In the genomic region with DNA sequence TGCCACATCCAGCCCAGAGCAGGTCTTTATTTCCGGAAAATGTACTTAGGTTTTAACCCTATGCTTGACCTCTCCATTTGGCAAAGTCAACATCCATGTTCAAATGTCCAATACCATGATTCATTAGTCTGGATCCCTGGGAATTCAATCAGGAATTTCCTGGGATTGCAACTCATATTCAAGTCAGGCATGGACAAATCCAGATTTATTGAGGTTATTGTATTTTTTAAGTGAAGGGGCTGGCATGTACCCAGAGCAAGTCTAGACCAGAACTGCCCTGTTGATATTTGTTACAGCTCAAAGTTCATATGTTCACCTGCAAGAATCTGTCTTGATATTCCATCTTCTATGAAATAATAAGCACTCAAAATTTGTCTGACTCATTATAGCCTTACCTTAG, we compare ENCODE assay signal across 19 cellular contexts.
DNase-seq lines count a peak whose midpoint lies in the region; ATAC-seq and TF ChIP-seq lines count a peak whose summit lies in the region.
"Had no signal": no experiment of that assay in that cellular context is flagged by ENCODE, and none has a peak within 500 bp of the region (broad histone marks: within the 10 kb centered on the region; RNA-seq: fewer than 3 reads in every experiment).

No MANE protein-coding gene starts in this region.

- no peaks in the 10 kb centered on the region for H3K27me3 ChIP-seq in mammary epithelial cell (ENCODE audit: insufficient read depth, low read length)
- no peaks in the 10 kb centered on the region for H3K27me3 ChIP-seq in mesendoderm (ENCODE audit: insufficient read depth, low read length, poor library complexity)
- H3K27me3 ChIP-seq: BLaER1 treated with 17β-estradiol and CSF1 and Interleukin-3, amounts not matched to agents 10 nM and 100 nM had no signal

- H3K4me2 ChIP-seq in mammary epithelial cell (ENCODE audit: insufficient read depth, low read depth, low read length) = peak overlapping the region; percentile 8
- no peak overlapping the region for H3K4me2 ChIP-seq in mesendoderm (ENCODE audit: low read length)
- H3K4me2 ChIP-seq: BLaER1 treated with 17β-estradiol and CSF1 and Interleukin-3, amounts not matched to agents 10 nM and 100 nM; KMS-11 had no signal

- H4K8ac ChIP-seq in mesendoderm (ENCODE audit: low read depth, low read length) = no peak overlapping the region

- BruUV-seq in mammary epithelial cell (replicated peaks; lab: Mats Ljungman, UMichigan) = no TSS peak

- no peak overlapping the region for H3K56ac ChIP-seq in mesendoderm (ENCODE audit: low read length)

- no peak overlapping the region for H2BK120ac ChIP-seq in mesendoderm (ENCODE audit: low read depth, low read length)

- H3K9me3 ChIP-seq in mammary epithelial cell (replicated peaks; ENCODE audit: insufficient read depth, low read length) = no peaks in the 10 kb centered on the region
- H3K9me3 ChIP-seq: BLaER1 treated with 17β-estradiol and CSF1 and Interleukin-3, amounts not matched to agents 10 nM and 100 nM had no signal

- H3K36me3 ChIP-seq in mammary epithelial cell (ENCODE audit: insufficient read depth, low read length) (no peaks in the 10 kb centered on the region), mesendoderm (ENCODE audit: control insufficient read depth, insufficient read depth, low read length) (no peaks in the 10 kb centered on the region)
- H3K36me3 ChIP-seq: BLaER1 treated with 17β-estradiol and CSF1 and Interleukin-3, amounts not matched to agents 10 nM and 100 nM had no signal

- intact Hi-C loops in mammary epithelial cell (cut with micrococcal nuclease) = no loop called here
- intact Hi-C loops in left cardiac atrium (cut with DNase I) = no loop called here

- TF ChIP-seq CTCF in mammary epithelial cell (conservative IDR thresholded peaks at IDR 0.05 in 1 of 2, IDR thresholded peaks at IDR 0.05 in 1 of 2; ENCODE audit: extremely low read depth in 1 of 2, insufficient read depth in 1 of 2, low read depth in 1 of 2, low read length in 2 of 2) (no peak), fibroblast of the aortic adventitia (IDR thresholded peaks at IDR 0.05; ENCODE audit: insufficient read depth, low read length) (no peak)

- 0% methylated on average over 1 of the region's 1 CpG for WGBS in mammary epithelial cell (ENCODE audit: low coverage, missing lambda C conversion rate)
- no CpG with 5 or more reads among the region's 1 CpG for WGBS in mesendoderm (ENCODE audit: extremely low coverage, insufficient coverage, low lambda C conversion rate)

- CTCF ChIA-PET in mammary epithelial cell (lab: Charles Lee; ENCODE audit: low non-redundant PET) = no interaction called here

- H3K4me1 ChIP-seq in mammary epithelial cell (ENCODE audit: insufficient read depth, low read length) = peaks cover 21% of the 10 kb centered on the region
- no peaks in the 10 kb centered on the region for H3K4me1 ChIP-seq in mesendoderm (ENCODE audit: control insufficient read depth, low read depth, low read length)
- H3K4me1 ChIP-seq: BLaER1 treated with 17β-estradiol and CSF1 and Interleukin-3, amounts not matched to agents 10 nM and 100 nM had no signal

- no peaks in the 10 kb centered on the region for H4K20me1 ChIP-seq in mammary epithelial cell (ENCODE audit: insufficient read depth, low read length)
- H4K20me1 ChIP-seq: BLaER1 treated with 17β-estradiol and CSF1 and Interleukin-3, amounts not matched to agents 10 nM and 100 nM had no signal

- H2BK5ac ChIP-seq in mesendoderm (ENCODE audit: low read length) = no peak overlapping the region

- H3K79me2 ChIP-seq in mammary epithelial cell (ENCODE audit: insufficient read depth, low read length) = no peaks in the 10 kb centered on the region
- no peaks in the 10 kb centered on the region for H3K79me2 ChIP-seq in mesendoderm (ENCODE audit: control insufficient read depth, insufficient read depth, low read length)

- no peak overlapping the region for H3K4me3 ChIP-seq in mammary epithelial cell (replicated peaks in 1 of 3; ENCODE audit: insufficient read depth in 1 of 3, low read depth in 2 of 3, low read length in 3 of 3)
- H3K4me3 ChIP-seq in fibroblast of the aortic adventitia (ENCODE audit: low read depth, low read length) = no peak overlapping the region
- no peak overlapping the region for H3K4me3 ChIP-seq in mesendoderm (ENCODE audit: low read length)
- H3K4me3 ChIP-seq: BLaER1 treated with 17β-estradiol and CSF1 and Interleukin-3, amounts not matched to agents 10 nM and 100 nM; GM12878 had no signal

- no peak for ATAC-seq in left cardiac atrium
- ATAC-seq: CD8-positive, alpha-beta T cell; GM12878; SK-N-SH treated with all-trans-retinoic acid at 6 μM for 48 hours had no signal

- DNase-seq in NCI-H226 (peak; percentile 44), mammary epithelial cell (peak; percentile 24), fibroblast of the aortic adventitia (ENCODE audit: low read depth) (peak; percentile 20), mesendoderm (no peak), NOMO-1 treated with dmso at 0.1 percent for 144 hours (lab: John Stamatoyannopoulos, UW; ENCODE audit: unreplicated experiment) (no peak), NCI-H524 treated with DMSO at 0.1 percent for 48 hours (lab: John Stamatoyannopoulos, UW) (no peak), left cardiac atrium (no peak)
- DNase-seq: Calu3; CD8-positive, alpha-beta T cell; NCI-H1417 treated with DMSO at 0.1 percent for 48 hours; NCI-H187 treated with DMSO at 0.1 percent for 48 hours; NCI-H2171; NCI-H446; NCI-H69; NK-92 treated with Interleukin-12 subunit alpha and Interleukin-12 subunit beta, amount 100 ng/mL, for 24 hours had no signal

- H3K4ac ChIP-seq in mesendoderm (ENCODE audit: low read depth, low read length) = no peak overlapping the region

- no peak overlapping the region for H4K5ac ChIP-seq in mesendoderm (ENCODE audit: low read length)

- H2BK15ac ChIP-seq in mesendoderm (replicated peaks; ENCODE audit: low read depth) = no peak overlapping the region

- H3K9ac ChIP-seq in mammary epithelial cell (ENCODE audit: insufficient read depth, low read length) (no peak overlapping the region), mesendoderm (ENCODE audit: low read length) (no peak overlapping the region)
- H3K9ac ChIP-seq: BLaER1 treated with 17β-estradiol and CSF1 and Interleukin-3, amounts not matched to agents 10 nM and 100 nM; KMS-11 had no signal

- in situ Hi-C loops in mammary epithelial cell (cut with MboI; ENCODE audit: low sequenced_read_pairs in 2 of 2) = no loop called here

- dilution Hi-C loops in mammary epithelial cell (cut with HindIII; ENCODE audit: low sequenced_read_pairs) = no loop called here

- H3K18ac ChIP-seq in mesendoderm (ENCODE audit: low read length) = peak overlapping the region; percentile 28

- no peaks in the 10 kb centered on the region for H3K79me1 ChIP-seq in mesendoderm (ENCODE audit: low read length)

- H3K27ac ChIP-seq in mammary epithelial cell (ENCODE audit: insufficient read depth, low read depth, low read length) (no peak overlapping the region), mesendoderm (ENCODE audit: low read depth, low read length) (no peak overlapping the region)
- H3K27ac ChIP-seq: BLaER1 treated with 17β-estradiol and CSF1 and Interleukin-3, amounts not matched to agents 10 nM and 100 nM; KMS-11 had no signal

- no peak overlapping the region for H2AFZ ChIP-seq in mammary epithelial cell (ENCODE audit: low read depth, low read length)

- H2AK5ac ChIP-seq in mesendoderm (ENCODE audit: low read length) = no peak overlapping the region

- no peak overlapping the region for H3K23ac ChIP-seq in mesendoderm (ENCODE audit: low read length)

Comparison
In these comparisons a context has a peak if more than half of its experiments do, and no peak if none do; other contexts are left out.
1. DNase-seq: peak in NCI-H226 (single experiment), mammary epithelial cell (single experiment) and fibroblast of the aortic adventitia (single experiment); none in mesendoderm (single experiment), NOMO-1 treated with dmso at 0.1 percent for 144 hours (single experiment), NCI-H524 treated with DMSO at 0.1 percent for 48 hours (single experiment) and left cardiac atrium (single experiment).